In the genomic region with DNA sequence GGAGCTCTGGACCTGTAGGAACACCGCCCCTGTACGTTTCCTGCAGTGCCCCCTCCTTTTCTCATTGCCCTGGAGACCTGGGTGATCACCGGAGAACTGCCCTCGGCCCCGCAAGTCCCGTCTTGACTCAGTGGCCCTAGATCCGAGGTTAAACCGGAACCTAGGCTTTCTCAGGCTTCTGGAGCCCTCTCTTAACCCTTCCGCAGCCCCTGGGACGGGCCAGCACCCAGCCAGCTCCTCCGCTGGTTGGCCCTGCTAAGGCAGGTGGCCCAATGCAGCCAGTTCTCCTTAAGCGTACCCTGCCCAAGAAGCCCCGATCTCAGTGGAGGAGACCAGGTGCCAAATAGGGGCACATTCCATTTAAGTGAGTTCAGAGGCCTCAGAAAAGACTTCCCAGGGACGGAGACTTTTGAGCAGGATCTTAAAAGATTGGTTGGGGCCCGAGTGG, we compare ENCODE assay signal across 8 cellular contexts. TPM values are rescaled to one million over a fixed set of nuclear protein-coding genes. Genes with fewer than 3 reads are reported as not detected.
A peak's percentile ranks its signal among the peaks of the same experiment; 100 is the strongest.
DNase-seq lines count a peak whose midpoint lies in the region; ATAC-seq and TF ChIP-seq lines count a peak whose summit lies in the region.

No MANE protein-coding gene starts in this region.

- no peak for TF ChIP-seq POLR2A in testis (IDR thresholded peaks at IDR 0.05)

- peak; percentile 71 for DNase-seq in activated CD4-positive, alpha-beta T cell treated with anti-CD3 and anti-CD28 coated beads for 36 hours
- DNase-seq in activated CD4-positive, alpha-beta T cell treated with anti-CD3 and anti-CD28 coated beads, Interleukin-2, amount 50 U/mL, for 4 hours = no peak
- DNase-seq in activated CD4-positive, alpha-beta T cell treated with anti-CD3 and anti-CD28 coated beads, Interleukin-2, amount 10 ng/mL, durations not matched to agents 24 days and 14 days = peak; percentile 79
- no peak for DNase-seq in epithelial cell of proximal tubule (ENCODE audit: low read depth)
- peak; percentile 78 for DNase-seq in myocyte (ENCODE audit: low read depth)
- no peak for DNase-seq in testis
- DNase-seq in NCI-H2227 treated with DMSO at 0.1 percent for 48 hours (lab: John Stamatoyannopoulos, UW) = no peak

- ATAC-seq in activated CD4-positive, alpha-beta T cell treated with anti-CD3 and anti-CD28 coated beads for 36 hours = peak; percentile 71
- peak; percentile 31 for ATAC-seq in HG03280 (IDR thresholded peaks at IDR 0.05; ENCODE audit: unreplicated experiment)

- TF ChIP-seq CTCF in epithelial cell of proximal tubule (conservative IDR thresholded peaks at IDR 0.05; ENCODE audit: low read depth, low read length) (no peak), testis (IDR thresholded peaks at IDR 0.05) (no peak)

- H3K4me1 ChIP-seq in testis = peaks cover 6% of the 10 kb centered on the region

- H3K36me3 ChIP-seq in testis (ENCODE audit: low read depth, missing control alignments) = no peaks in the 10 kb centered on the region

- POLR2A ChIA-PET in activated CD4-positive, alpha-beta T cell treated with anti-CD3 and anti-CD28 coated beads for 36 hours (lab: Charles Lee) = interaction anchor here (0.6 to 1.3 kb wide), 7 partner anchors 13 to 377 kb away, joined by 3 to 8 read pairs (median 3); a partner anchor contains a TSS

- H3K4me3 Mint-ChIP-seq in activated CD4-positive, alpha-beta T cell treated with anti-CD3 and anti-CD28 coated beads for 36 hours = peak overlapping the region; percentile 88
- peak overlapping the region; percentile 94 for H3K4me3 Mint-ChIP-seq in activated CD4-positive, alpha-beta T cell treated with anti-CD3 and anti-CD28 coated beads, Interleukin-2, amount 10 ng/mL, durations not matched to agents 24 days and 14 days

- CTCF ChIA-PET in activated CD4-positive, alpha-beta T cell treated with anti-CD3 and anti-CD28 coated beads for 36 hours (lab: Charles Lee) = interaction anchor here (0.6 to 2.9 kb wide), 25 partner anchors 9 to 1023 kb away, joined by 3 to 24 read pairs (median 3); a partner anchor contains a TSS

- no peaks in the 10 kb centered on the region for H3K27me3 ChIP-seq in testis

- H3K4me1 Mint-ChIP-seq in activated CD4-positive, alpha-beta T cell treated with anti-CD3 and anti-CD28 coated beads for 36 hours = peaks cover 11% of the 10 kb centered on the region
- H3K4me1 Mint-ChIP-seq in activated CD4-positive, alpha-beta T cell treated with anti-CD3 and anti-CD28 coated beads, Interleukin-2, amount 10 ng/mL, durations not matched to agents 24 days and 14 days = peaks cover 16% of the 10 kb centered on the region

- no peaks in the 10 kb centered on the region for H3K36me3 Mint-ChIP-seq in activated CD4-positive, alpha-beta T cell treated with anti-CD3 and anti-CD28 coated beads for 36 hours (ENCODE audit: low read depth)
- H3K36me3 Mint-ChIP-seq in activated CD4-positive, alpha-beta T cell treated with anti-CD3 and anti-CD28 coated beads, Interleukin-2, amount 10 ng/mL, durations not matched to agents 24 days and 14 days (ENCODE audit: low read depth) = peaks cover 8% of the 10 kb centered on the region

- H3K9me3 Mint-ChIP-seq in activated CD4-positive, alpha-beta T cell treated with anti-CD3 and anti-CD28 coated beads for 36 hours (ENCODE audit: low read depth) = no peaks in the 10 kb centered on the region
- H3K9me3 Mint-ChIP-seq in activated CD4-positive, alpha-beta T cell treated with anti-CD3 and anti-CD28 coated beads, Interleukin-2, amount 10 ng/mL, durations not matched to agents 24 days and 14 days = no peaks in the 10 kb centered on the region

- no peaks in the 10 kb centered on the region for H3K27me3 Mint-ChIP-seq in activated CD4-positive, alpha-beta T cell treated with anti-CD3 and anti-CD28 coated beads for 36 hours
- no peaks in the 10 kb centered on the region for H3K27me3 Mint-ChIP-seq in activated CD4-positive, alpha-beta T cell treated with anti-CD3 and anti-CD28 coated beads, Interleukin-2, amount 10 ng/mL, durations not matched to agents 24 days and 14 days

- no peaks in the 10 kb centered on the region for H3K9me3 ChIP-seq in testis

- peak overlapping the region; percentile 61 to 81 for H3K27ac ChIP-seq in testis

- WGBS in testis, 2 donors = 15 to 19% methylated on average over 6 to 15 of the region's 15 CpGs

- H3K4me3 ChIP-seq in epithelial cell of proximal tubule (ENCODE audit: low read depth, low read length) = peak overlapping the region; percentile 73
- peak overlapping the region; percentile 76 to 80 for H3K4me3 ChIP-seq in testis

- intact Hi-C loops in activated CD4-positive, alpha-beta T cell treated with anti-CD3 and anti-CD28 coated beads for 36 hours (cut with DNase I, micrococcal nuclease) = loop anchor here (1.0 to 5.0 kb wide), 4 partner anchors 28 to 74 kb away; a partner anchor contains a TSS
- intact Hi-C loops in activated CD4-positive, alpha-beta T cell treated with anti-CD3 and anti-CD28 coated beads, Interleukin-2, amount 10 ng/mL, durations not matched to agents 24 days and 14 days (cut with micrococcal nuclease) = loop anchor here (2.0 kb wide), 4 partner anchors 22 to 154 kb away; a partner anchor contains a TSS
- intact Hi-C loops in testis (cut with DNase I; ENCODE audit: low total_unique reads) = no loop called here

- peak overlapping the region; percentile 90 for H3K27ac Mint-ChIP-seq in activated CD4-positive, alpha-beta T cell treated with anti-CD3 and anti-CD28 coated beads for 36 hours
- H3K27ac Mint-ChIP-seq in activated CD4-positive, alpha-beta T cell treated with anti-CD3 and anti-CD28 coated beads, Interleukin-2, amount 10 ng/mL, durations not matched to agents 24 days and 14 days = peak overlapping the region; percentile 94

RNA-seq across cellular contexts. Expression of a gene that starts 0.8 kb away (rescaled TPM):
- total RNA-seq in activated CD4-positive, alpha-beta T cell treated with anti-CD3 and anti-CD28 coated beads for 36 hours = 10 to 100 TPM; 18.2 to 25.0 TPM
- total RNA-seq in activated CD4-positive, alpha-beta T cell treated with anti-CD3 and anti-CD28 coated beads, Interleukin-2, amount 10 ng/mL, durations not matched to agents 24 days and 14 days = 23.3 and 25.0 TPM in 2 replicates
- total RNA-seq in epithelial cell of proximal tubule = 13.2 and 14.7 TPM in 2 replicates
- total RNA-seq in myocyte = 22.8 and 24.1 TPM in 2 replicates
- polyA plus RNA-seq in myocyte (2012) = 18.2 TPM
- total RNA-seq in testis = 10 to 100 TPM; 16.2 to 21.4 TPM
- polyA plus RNA-seq in testis (ENCODE audit: insufficient read depth, low read depth, low replicate concordance) = 9.4 TPM

RNA-seq across cellular contexts. Expression of a gene that starts 16.0 kb away (rescaled TPM):
- under 1 TPM in 1 of 2 experiments, not detected in 1; 0.21 TPM for total RNA-seq in activated CD4-positive, alpha-beta T cell treated with anti-CD3 and anti-CD28 coated beads for 36 hours
- 0.54 and 0.58 TPM in 2 replicates for total RNA-seq in activated CD4-positive, alpha-beta T cell treated with anti-CD3 and anti-CD28 coated beads, Interleukin-2, amount 10 ng/mL, durations not matched to agents 24 days and 14 days
- total RNA-seq in epithelial cell of proximal tubule (not detected in 2 replicates), myocyte (not detected in 2 replicates), testis (under 1 TPM in 1 of 2 donors, not detected in 1; 0.94 TPM)
- polyA plus RNA-seq in myocyte (2012) = not detected
- 1.0 TPM for polyA plus RNA-seq in testis (ENCODE audit: insufficient read depth, low read depth, low replicate concordance)

RNA-seq across cellular contexts. Expression of a gene that starts 20.4 kb away (rescaled TPM):
- total RNA-seq in activated CD4-positive, alpha-beta T cell treated with anti-CD3 and anti-CD28 coated beads for 36 hours = not detected
- total RNA-seq in activated CD4-positive, alpha-beta T cell treated with anti-CD3 and anti-CD28 coated beads, Interleukin-2, amount 10 ng/mL, durations not matched to agents 24 days and 14 days = 0.07 TPM in 1 of 2 replicates, not detected in the other
- total RNA-seq in epithelial cell of proximal tubule (under 0.01 TPM in 1 of 2 replicates, not detected in the other), myocyte (0.08 and 0.16 TPM in 2 replicates), testis (1 to 10 TPM; 3.9 to 5.4 TPM)
- 0.28 TPM for polyA plus RNA-seq in myocyte (2012)
- 11.2 TPM for polyA plus RNA-seq in testis (ENCODE audit: insufficient read depth, low read depth, low replicate concordance)

RNA-seq across cellular contexts. Expression of a gene that starts 36.8 kb away (rescaled TPM):
- 10 to 100 TPM; 29.3 to 33.2 TPM for total RNA-seq in activated CD4-positive, alpha-beta T cell treated with anti-CD3 and anti-CD28 coated beads for 36 hours
- total RNA-seq in activated CD4-positive, alpha-beta T cell treated with anti-CD3 and anti-CD28 coated beads, Interleukin-2, amount 10 ng/mL, durations not matched to agents 24 days and 14 days = 36.4 and 36.5 TPM in 2 replicates
- total RNA-seq in epithelial cell of proximal tubule = 11.2 and 17.4 TPM in 2 replicates
- 8.2 and 9.1 TPM in 2 replicates for total RNA-seq in myocyte
- 6.6 TPM for polyA plus RNA-seq in myocyte (2012)
- total RNA-seq in testis = 10 to 100 TPM; 59.3 to 65.7 TPM
- 58.5 TPM for polyA plus RNA-seq in testis (ENCODE audit: insufficient read depth, low read depth, low replicate concordance)

RNA-seq across cellular contexts. Expression of a gene that starts 47.9 kb away (rescaled TPM):
- total RNA-seq in activated CD4-positive, alpha-beta T cell treated with anti-CD3 and anti-CD28 coated beads for 36 hours = 10 to 100 TPM; 24.0 to 27.2 TPM
- total RNA-seq in activated CD4-positive, alpha-beta T cell treated with anti-CD3 and anti-CD28 coated beads, Interleukin-2, amount 10 ng/mL, durations not matched to agents 24 days and 14 days = 34.9 and 41.4 TPM in 2 replicates
- total RNA-seq in epithelial cell of proximal tubule (11.9 and 13.7 TPM in 2 replicates), myocyte (12.9 and 16.7 TPM in 2 replicates), testis (10 to 100 TPM; 58.3 to 58.7 TPM)
- 16.1 TPM for polyA plus RNA-seq in myocyte (2012)
- 38.3 TPM for polyA plus RNA-seq in testis (ENCODE audit: insufficient read depth, low read depth, low replicate concordance)

Comparison
In these comparisons a context has a peak if more than half of its experiments do, and no peak if none do; other contexts are left out.
1. DNase-seq: peak in activated CD4-positive, alpha-beta T cell treated with anti-CD3 and anti-CD28 coated beads for 36 hours (single experiment), activated CD4-positive, alpha-beta T cell treated with anti-CD3 and anti-CD28 coated beads, Interleukin-2, amount 10 ng/mL, durations not matched to agents 24 days and 14 days (single experiment) and myocyte (single experiment); none in activated CD4-positive, alpha-beta T cell treated with anti-CD3 and anti-CD28 coated beads, Interleukin-2, amount 50 U/mL, for 4 hours (0 of 2), epithelial cell of proximal tubule (single experiment), testis (single experiment) and NCI-H2227 treated with DMSO at 0.1 percent for 48 hours (single experiment).